Comparison of ENCODE assay signal across 1 cellular context in genomic region chr19:2491130-2491801, GRCh38.
TF ChIP-seq lines count a peak whose summit lies in the region.

No MANE protein-coding gene starts in this region.

TF ChIP-seq in HepG2, 621 proteins besides CTCF, POLR2A, EP300 and RAD21 (continued from another document):
- TF ChIP-seq, protein P1, sequence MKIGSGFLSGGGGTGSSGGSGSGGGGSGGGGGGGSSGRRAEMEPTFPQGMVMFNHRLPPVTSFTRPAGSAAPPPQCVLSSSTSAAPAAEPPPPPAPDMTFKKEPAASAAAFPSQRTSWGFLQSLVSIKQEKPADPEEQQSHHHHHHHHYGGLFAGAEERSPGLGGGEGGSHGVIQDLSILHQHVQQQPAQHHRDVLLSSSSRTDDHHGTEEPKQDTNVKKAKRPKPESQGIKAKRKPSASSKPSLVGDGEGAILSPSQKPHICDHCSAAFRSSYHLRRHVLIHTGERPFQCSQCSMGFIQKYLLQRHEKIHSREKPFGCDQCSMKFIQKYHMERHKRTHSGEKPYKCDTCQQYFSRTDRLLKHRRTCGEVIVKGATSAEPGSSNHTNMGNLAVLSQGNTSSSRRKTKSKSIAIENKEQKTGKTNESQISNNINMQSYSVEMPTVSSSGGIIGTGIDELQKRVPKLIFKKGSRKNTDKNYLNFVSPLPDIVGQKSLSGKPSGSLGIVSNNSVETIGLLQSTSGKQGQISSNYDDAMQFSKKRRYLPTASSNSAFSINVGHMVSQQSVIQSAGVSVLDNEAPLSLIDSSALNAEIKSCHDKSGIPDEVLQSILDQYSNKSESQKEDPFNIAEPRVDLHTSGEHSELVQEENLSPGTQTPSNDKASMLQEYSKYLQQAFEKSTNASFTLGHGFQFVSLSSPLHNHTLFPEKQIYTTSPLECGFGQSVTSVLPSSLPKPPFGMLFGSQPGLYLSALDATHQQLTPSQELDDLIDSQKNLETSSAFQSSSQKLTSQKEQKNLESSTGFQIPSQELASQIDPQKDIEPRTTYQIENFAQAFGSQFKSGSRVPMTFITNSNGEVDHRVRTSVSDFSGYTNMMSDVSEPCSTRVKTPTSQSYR (CRISPR knock-in tag; IDR thresholded peaks at IDR 0.05; ENCODE audit: borderline replicate concordance): 0 out of 2 replicates have a peak, but pooled peaks have one; percentile 24
- TF ChIP-seq MNT (IDR thresholded peaks at IDR 0.05): peak; percentile 86
- TF ChIP-seq MAFF (IDR thresholded peaks at IDR 0.05; ENCODE audit: low read depth, low read length): peak; percentile 99
- no peak for TF ChIP-seq ZNF331 (CRISPR knock-in tag; IDR thresholded peaks at IDR 0.05)
- TF ChIP-seq ELF1 (CRISPR knock-in tag; IDR thresholded peaks at IDR 0.05): peak; percentile 60
- peak; percentile 85 for TF ChIP-seq BHLHE40 (IDR thresholded peaks at IDR 0.05; ENCODE audit: low read length)
- peak; percentile 28; the same call in 1 of the 2 replicates for TF ChIP-seq SAP130 (CRISPR knock-in tag; IDR thresholded peaks at IDR 0.05; ENCODE audit: low read depth)
- peak; percentile 45; the same call in 1 of the 2 replicates for TF ChIP-seq GABPB1 (CRISPR knock-in tag; IDR thresholded peaks at IDR 0.05)
- TF ChIP-seq ZNF784 (CRISPR knock-in tag; IDR thresholded peaks at IDR 0.05; ENCODE audit: borderline replicate concordance): no peak
- peak; percentile 98 to 99 for TF ChIP-seq MAFK (conservative IDR thresholded peaks at IDR 0.05 in 1 of 2, IDR thresholded peaks at IDR 0.05 in 1 of 2; ENCODE audit: low read length in 2 of 2)
- no peak for TF ChIP-seq JUN (CRISPR knock-in tag; IDR thresholded peaks at IDR 0.05)
- TF ChIP-seq ZMYM3 (CRISPR knock-in tag; IDR thresholded peaks at IDR 0.05): peak; percentile 40; the same call in 1 of the 2 replicates
- TF ChIP-seq, protein P2, sequence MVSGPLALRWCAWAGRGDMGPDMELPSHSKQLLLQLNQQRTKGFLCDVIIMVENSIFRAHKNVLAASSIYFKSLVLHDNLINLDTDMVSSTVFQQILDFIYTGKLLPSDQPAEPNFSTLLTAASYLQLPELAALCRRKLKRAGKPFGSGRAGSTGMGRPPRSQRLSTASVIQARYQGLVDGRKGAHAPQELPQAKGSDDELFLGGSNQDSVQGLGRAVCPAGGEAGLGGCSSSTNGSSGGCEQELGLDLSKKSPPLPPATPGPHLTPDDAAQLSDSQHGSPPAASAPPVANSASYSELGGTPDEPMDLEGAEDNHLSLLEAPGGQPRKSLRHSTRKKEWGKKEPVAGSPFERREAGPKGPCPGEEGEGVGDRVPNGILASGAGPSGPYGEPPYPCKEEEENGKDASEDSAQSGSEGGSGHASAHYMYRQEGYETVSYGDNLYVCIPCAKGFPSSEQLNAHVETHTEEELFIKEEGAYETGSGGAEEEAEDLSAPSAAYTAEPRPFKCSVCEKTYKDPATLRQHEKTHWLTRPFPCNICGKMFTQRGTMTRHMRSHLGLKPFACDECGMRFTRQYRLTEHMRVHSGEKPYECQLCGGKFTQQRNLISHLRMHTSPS (CRISPR knock-in tag; IDR thresholded peaks at IDR 0.05; ENCODE audit: low read depth): peak; percentile 87
- no peak for TF ChIP-seq ZFP90 (CRISPR knock-in tag; IDR thresholded peaks at IDR 0.05; ENCODE audit: borderline replicate concordance)
- TF ChIP-seq, protein P3, sequence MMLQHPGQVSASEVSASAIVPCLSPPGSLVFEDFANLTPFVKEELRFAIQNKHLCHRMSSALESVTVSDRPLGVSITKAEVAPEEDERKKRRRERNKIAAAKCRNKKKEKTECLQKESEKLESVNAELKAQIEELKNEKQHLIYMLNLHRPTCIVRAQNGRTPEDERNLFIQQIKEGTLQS (CRISPR knock-in tag; IDR thresholded peaks at IDR 0.05): no peak
